In the genomic region with DNA sequence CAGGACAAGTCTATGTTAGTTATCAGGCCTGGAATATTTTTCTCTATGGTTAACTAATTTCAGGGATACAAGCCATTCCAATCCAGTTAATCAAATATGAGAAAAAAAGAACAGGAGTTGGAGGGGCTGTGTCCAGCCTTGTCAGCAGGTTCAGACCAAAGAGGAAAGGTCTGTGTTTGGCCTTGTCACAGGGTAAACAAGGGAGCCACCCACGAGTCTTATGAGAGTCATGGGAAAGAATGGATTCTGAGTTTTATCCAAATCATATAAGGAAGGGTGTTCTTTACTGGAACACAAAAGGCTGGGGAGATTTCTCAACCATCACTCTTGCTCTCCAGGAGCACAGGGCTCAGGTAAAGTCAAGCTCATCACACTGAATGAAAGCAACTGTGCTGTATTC, we compare ENCODE assay signal across 8 cellular contexts.
"Had no signal": no experiment of that assay in that cellular context is flagged by ENCODE, and none has a peak within 500 bp of the region (broad histone marks: within the 10 kb centered on the region; RNA-seq: fewer than 3 reads in every experiment).

No MANE protein-coding gene starts in this region.

- DNase-seq: IMR-90, KBM-7, KG1 had no signal

- FAIRE-seq: HepG2, HTR-8/SVneo, K562 had no signal

- H3K27me3 Mint-ChIP-seq: IgD-negative memory B cell had no signal

- H3K27ac Mint-ChIP-seq: IgD-negative memory B cell had no signal

- ATAC-seq: HepG2, K562 had no signal

- H3K4me3 Mint-ChIP-seq: IgD-negative memory B cell had no signal

- H3K27ac ChIP-seq: HL-60 had no signal

- H3K4me3 ChIP-seq: K562 had no signal
